Comparison of ENCODE assay signal across 8 cellular contexts in the genomic region with DNA sequence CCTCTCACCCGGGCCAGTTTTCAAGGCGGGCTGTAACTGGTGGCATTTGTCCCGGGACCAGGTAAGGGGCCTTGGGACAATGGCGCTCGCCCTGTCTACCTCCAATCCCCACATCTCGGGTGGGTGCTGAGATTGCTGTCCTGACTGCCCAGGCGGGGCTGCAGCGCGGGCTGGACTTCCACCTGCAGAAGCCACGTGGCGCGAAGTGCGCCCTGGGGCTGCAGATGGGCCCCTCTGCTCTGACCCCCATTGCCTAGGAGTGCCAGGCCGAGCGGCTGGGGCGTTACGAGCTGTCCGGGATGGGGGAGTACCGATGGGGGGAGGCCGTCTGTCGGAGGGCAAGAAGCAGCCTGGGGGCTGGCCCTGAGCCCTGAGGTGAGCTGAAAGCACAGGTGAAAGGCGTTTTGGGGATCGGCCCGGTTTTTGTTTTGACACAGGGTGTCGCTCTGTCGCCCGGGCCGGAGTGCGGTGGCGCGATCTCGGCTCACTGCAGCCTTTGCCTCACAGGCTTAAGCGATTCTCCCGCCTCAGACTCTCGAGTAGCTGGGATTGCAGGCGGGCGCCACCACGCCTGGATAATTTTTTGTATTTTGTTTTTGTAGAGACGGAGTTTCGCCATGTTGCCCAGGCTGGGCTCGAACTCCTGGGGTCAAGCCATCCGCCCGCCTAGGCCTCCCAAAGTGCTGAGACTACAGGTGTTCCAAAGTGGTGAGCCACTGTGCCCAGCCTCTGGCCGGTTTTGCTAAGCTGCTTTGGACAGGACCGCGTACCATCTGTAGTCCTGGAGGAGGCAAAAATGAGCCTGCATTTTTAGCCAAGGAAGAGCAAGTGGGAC. TPM values are rescaled to one million over a fixed set of nuclear protein-coding genes. Genes with fewer than 3 reads are reported as not detected.
DNase-seq lines count a peak whose midpoint lies in the region; ATAC-seq and TF ChIP-seq lines count a peak whose summit lies in the region.

A gene with protein sequence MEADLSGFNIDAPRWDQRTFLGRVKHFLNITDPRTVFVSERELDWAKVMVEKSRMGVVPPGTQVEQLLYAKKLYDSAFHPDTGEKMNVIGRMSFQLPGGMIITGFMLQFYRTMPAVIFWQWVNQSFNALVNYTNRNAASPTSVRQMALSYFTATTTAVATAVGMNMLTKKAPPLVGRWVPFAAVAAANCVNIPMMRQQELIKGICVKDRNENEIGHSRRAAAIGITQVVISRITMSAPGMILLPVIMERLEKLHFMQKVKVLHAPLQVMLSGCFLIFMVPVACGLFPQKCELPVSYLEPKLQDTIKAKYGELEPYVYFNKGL (plus strand): TSS at position 16 of the 835 bp plus-strand sequence. CDS start 12,001 bp downstream, outside the sequence.

- H3K36me3 ChIP-seq in Panc1 (ENCODE audit: control insufficient read depth, insufficient read depth, low read length), result peaks cover 2% of the 10 kb centered on the region; the same call in 1 of the 2 replicates

- no peaks in the 10 kb centered on the region for H3K27me3 Mint-ChIP-seq in activated naive CD8-positive, alpha-beta T cell treated with anti-CD3 and anti-CD28 coated beads for 36 hours
- peaks cover 1 to 6% (median 5%) of the 10 kb centered on the region in 3 donors for H3K27me3 Mint-ChIP-seq in immature natural killer cell (ENCODE audit: low read depth in 3 of 3)

- H3K4me1 ChIP-seq in Panc1 (ENCODE audit: control insufficient read depth, insufficient read depth, low read length), result peaks cover 37% of the 10 kb centered on the region

- no TSS peak for BruUV-seq in Panc1 (replicated peaks; lab: Mats Ljungman, UMichigan)

- CTCF ChIA-PET in Panc1 (lab: Charles Lee), result interaction anchor here (0.6 to 1.1 kb wide), 2 partner anchors 23 to 54 kb away, joined by 5 to 9 read pairs; no protein-coding TSS in a partner anchor

- H3K4me3 Mint-ChIP-seq in activated naive CD8-positive, alpha-beta T cell treated with anti-CD3 and anti-CD28 coated beads for 36 hours, result peak within 1 kb of the TSS; percentile 90
- peak within 1 kb of the TSS; percentile 86 to 97 (median 91) for H3K4me3 Mint-ChIP-seq in immature natural killer cell

- no peaks in the 10 kb centered on the region for H3K9me3 ChIP-seq in Panc1 (ENCODE audit: control insufficient read depth, insufficient read depth, low read depth, low read length)

- peak within 1 kb of the TSS; percentile 88 for H3K27ac Mint-ChIP-seq in activated naive CD8-positive, alpha-beta T cell treated with anti-CD3 and anti-CD28 coated beads for 36 hours
- H3K27ac Mint-ChIP-seq in immature natural killer cell, result peak within 1 kb of the TSS; percentile 57 to 93 (median 87)

- H3K4me1 Mint-ChIP-seq in activated naive CD8-positive, alpha-beta T cell treated with anti-CD3 and anti-CD28 coated beads for 36 hours, result peaks cover 52% of the 10 kb centered on the region
- H3K4me1 Mint-ChIP-seq in immature natural killer cell, result peaks cover 24 to 29% of the 10 kb centered on the region in 2 donors

- no peak; the same call in 1 of the 2 replicates for TF ChIP-seq CTCF in Panc1 (IDR thresholded peaks at IDR 0.05)

- no peaks in the 10 kb centered on the region for H3K27me3 ChIP-seq in Panc1 (ENCODE audit: control insufficient read depth, insufficient read depth, low read length)

- peaks cover 26% of the 10 kb centered on the region for H3K36me3 Mint-ChIP-seq in activated naive CD8-positive, alpha-beta T cell treated with anti-CD3 and anti-CD28 coated beads for 36 hours
- H3K36me3 Mint-ChIP-seq in immature natural killer cell, result peaks cover 0 to 6% (median 4%) of the 10 kb centered on the region in 3 donors

- intact Hi-C loops in Panc1 (cut with micrococcal nuclease; ENCODE audit: unreplicated experiment), result no loop called here

- peak within 1 kb of the TSS; percentile 93 for H3K27ac ChIP-seq in Panc1 (ENCODE audit: low read length)

- DNase-seq in NCI-H2107 (lab: John Stamatoyannopoulos, UW) (peak; percentile 5), NCI-H2107 treated with DMSO at 0.1 percent for 48 hours (lab: John Stamatoyannopoulos, UW; ENCODE audit: unreplicated experiment) (no peak), Panc1 (ENCODE audit: low read depth, low spot score) (no peak), immature natural killer cell (no peak), T1000 (lab: John Stamatoyannopoulos, UW) (no peak)
- DNase-seq in activated naive CD8-positive, alpha-beta T cell treated with anti-CD3 and anti-CD28 coated beads for 36 hours, result peak; percentile 68
- DNase-seq in stimulated activated CD4-positive, alpha-beta T cell treated with anti-CD3 and anti-CD28 coated beads, Interleukin-4, amount 100 ng/mL, for 1 hour, result peak; percentile 51

- H3K9me3 Mint-ChIP-seq in activated naive CD8-positive, alpha-beta T cell treated with anti-CD3 and anti-CD28 coated beads for 36 hours, result no peaks in the 10 kb centered on the region
- H3K9me3 Mint-ChIP-seq in immature natural killer cell, result no peaks in the 10 kb centered on the region

- in situ Hi-C loops in Panc1 (cut with HindIII; ENCODE audit: low pct_unique_long_range_greater_than_20kb, low sequenced_read_pairs), result no loop called here

- peak within 1 kb of the TSS; percentile 68 to 82 for H3K4me3 ChIP-seq in Panc1 (ENCODE audit: low read depth in 2 of 2, low read length in 2 of 2)

- POLR2A ChIA-PET in Panc1 (lab: Charles Lee), result interaction anchor here (0.5 to 0.7 kb wide), 4 partner anchors 27 to 167 kb away, joined by 3 to 14 read pairs (median 4); no protein-coding TSS in a partner anchor

- ATAC-seq in HG02623 (IDR thresholded peaks at IDR 0.05; ENCODE audit: unreplicated experiment), result peak; percentile 21
- peak; percentile 46 for ATAC-seq in Panc1

RNA-seq across cellular contexts. Expression of the gene that starts here (rescaled TPM):
- 11.6 TPM for total RNA-seq in Panc1 (2021; ENCODE audit: unreplicated experiment)
- polyA plus RNA-seq in Panc1 (2012; ENCODE audit: insufficient read length), result 4.0 TPM
- total RNA-seq in activated naive CD8-positive, alpha-beta T cell treated with anti-CD3 and anti-CD28 coated beads for 36 hours, result 10 to 100 TPM; 23.6 to 28.0 TPM
- polyA plus RNA-seq in immature natural killer cell, result 1 to 10 TPM; 4.9 to 9.6 (median 7.9) TPM

Comparison
In these comparisons a context has a peak if more than half of its experiments do, and no peak if none do; other contexts are left out.
1. DNase-seq: peak in NCI-H2107 (single experiment), activated naive CD8-positive, alpha-beta T cell treated with anti-CD3 and anti-CD28 coated beads for 36 hours (single experiment) and stimulated activated CD4-positive, alpha-beta T cell treated with anti-CD3 and anti-CD28 coated beads, Interleukin-4, amount 100 ng/mL, for 1 hour (single experiment); none in NCI-H2107 treated with DMSO at 0.1 percent for 48 hours (single experiment), Panc1 (single experiment), immature natural killer cell (0 of 3) and T1000 (single experiment).